ENCODE assay signal across 10 cellular contexts in the genomic region with DNA sequence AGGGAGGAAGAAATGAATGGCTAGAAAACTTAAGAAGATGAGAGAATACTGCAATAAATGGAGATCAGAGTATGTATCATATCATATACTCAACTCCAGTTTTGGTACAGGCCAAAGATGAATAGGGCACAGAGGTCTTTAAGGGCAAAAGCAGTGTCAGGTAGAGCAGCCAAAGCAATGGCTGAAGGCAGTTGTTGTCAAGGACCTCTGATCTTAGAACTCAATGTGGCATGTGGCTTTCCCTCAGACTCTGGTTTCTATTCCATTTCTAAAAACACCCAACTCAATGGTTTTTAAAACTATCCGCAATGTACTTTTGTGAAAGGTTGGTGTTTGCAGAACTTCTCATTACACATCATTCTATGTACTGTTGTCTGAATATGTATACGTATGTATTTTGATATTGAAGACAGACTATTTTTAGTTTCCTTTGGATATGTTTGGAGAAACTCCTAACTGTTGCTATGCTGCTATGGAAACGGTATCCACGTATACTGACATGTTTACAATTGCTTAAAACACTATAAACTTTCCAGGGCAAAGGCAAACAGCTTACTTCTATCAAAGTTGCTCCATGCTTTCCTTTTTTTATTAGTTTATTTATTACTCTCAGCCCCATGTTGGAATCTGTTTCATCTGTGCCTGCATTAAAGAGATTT. TPM values are rescaled to one million over a fixed set of nuclear protein-coding genes. Genes with fewer than 3 reads are reported as not detected.
DNase-seq lines count a peak whose midpoint lies in the region; ATAC-seq lines count a peak whose summit lies in the region.
"Had no signal": no experiment of that assay in that cellular context is flagged by ENCODE, and none has a peak within 500 bp of the region (broad histone marks: within the 10 kb centered on the region; RNA-seq: fewer than 3 reads in every experiment).

No MANE protein-coding gene starts in this region.

- CTCF ChIA-PET in activated CD4-positive, alpha-beta memory T cell treated with anti-CD3 and anti-CD28 coated beads, Interleukin-2, amount 10 ng/mL, durations not matched to agents 7 days and 5 days (lab: Charles Lee): interaction anchor here (1.3 kb wide), 1 partner anchor 124 kb away, joined by 3 read pairs; no protein-coding TSS in a partner anchor

- peaks cover 4% of the 10 kb centered on the region for H3K9me3 Mint-ChIP-seq in activated CD4-positive, alpha-beta memory T cell treated with anti-CD3 and anti-CD28 coated beads, Interleukin-2, amount 10 ng/mL, durations not matched to agents 7 days and 5 days
- no peaks in the 10 kb centered on the region for H3K9me3 Mint-ChIP-seq in stimulated activated memory B cell treated with anti-CD40 and anti-IgM and Interleukin-4, amounts not matched to agents 10 μg/mL and 1 μg/mL and 100 μg/mL, for 72 hours

- DNase-seq in NCI-H2029 (lab: John Stamatoyannopoulos, UW): peak; percentile 13
- no peak for DNase-seq in NCI-H2029 treated with DMSO at 0.1 percent for 48 hours (lab: John Stamatoyannopoulos, UW)
- DNase-seq in activated CD4-positive, alpha-beta memory T cell treated with anti-CD3 and anti-CD28 coated beads, Interleukin-2, amount 10 ng/mL, durations not matched to agents 7 days and 5 days: no peak
- peak; percentile 49 for DNase-seq in fibroblast of the conjunctiva (ENCODE audit: low read depth)
- DNase-seq in NCI-H1417 treated with DMSO at 0.1 percent for 48 hours (lab: John Stamatoyannopoulos, UW): no peak
- DNase-seq: ACHN; activated naive CD8-positive, alpha-beta T cell treated with anti-CD3 and anti-CD28 coated beads, Interleukin-2, amount 10 ng/mL, durations not matched to agents 7 days and 5 days had no signal

- H3K36me3 Mint-ChIP-seq in activated CD4-positive, alpha-beta memory T cell treated with anti-CD3 and anti-CD28 coated beads, Interleukin-2, amount 10 ng/mL, durations not matched to agents 7 days and 5 days (ENCODE audit: low read depth): peaks cover 8% of the 10 kb centered on the region
- H3K36me3 Mint-ChIP-seq in stimulated activated memory B cell treated with anti-CD40 and anti-IgM and Interleukin-4, amounts not matched to agents 10 μg/mL and 1 μg/mL and 100 μg/mL, for 72 hours: no peaks in the 10 kb centered on the region

- peak overlapping the region; percentile 4 for H3K27ac Mint-ChIP-seq in activated CD4-positive, alpha-beta memory T cell treated with anti-CD3 and anti-CD28 coated beads, Interleukin-2, amount 10 ng/mL, durations not matched to agents 7 days and 5 days
- H3K27ac Mint-ChIP-seq in stimulated activated memory B cell treated with anti-CD40 and anti-IgM and Interleukin-4, amounts not matched to agents 10 μg/mL and 1 μg/mL and 100 μg/mL, for 72 hours: peak overlapping the region; percentile 1
- H3K27ac Mint-ChIP-seq: activated naive CD8-positive, alpha-beta T cell treated with anti-CD3 and anti-CD28 coated beads, Interleukin-2, amount 10 ng/mL, durations not matched to agents 7 days and 5 days had no signal

- POLR2A ChIA-PET in activated CD4-positive, alpha-beta memory T cell treated with anti-CD3 and anti-CD28 coated beads, Interleukin-2, amount 10 ng/mL, durations not matched to agents 7 days and 5 days (lab: Charles Lee): interaction anchor here (1.6 to 4.1 kb wide), 4 partner anchors 10 to 321 kb away, joined by 4 to 28 read pairs (median 22); a partner anchor contains a TSS

- ATAC-seq in stimulated activated memory B cell treated with anti-CD40 and anti-IgM and Interleukin-4, amounts not matched to agents 10 μg/mL and 1 μg/mL and 100 μg/mL, for 72 hours: no peak
- ATAC-seq in GM18511 (IDR thresholded peaks at IDR 0.05; ENCODE audit: unreplicated experiment) (no peak), GM18870 (IDR thresholded peaks at IDR 0.05; ENCODE audit: unreplicated experiment) (no peak)

- H3K4me1 Mint-ChIP-seq in activated CD4-positive, alpha-beta memory T cell treated with anti-CD3 and anti-CD28 coated beads, Interleukin-2, amount 10 ng/mL, durations not matched to agents 7 days and 5 days: peaks cover 60% of the 10 kb centered on the region
- peaks cover 52% of the 10 kb centered on the region for H3K4me1 Mint-ChIP-seq in stimulated activated memory B cell treated with anti-CD40 and anti-IgM and Interleukin-4, amounts not matched to agents 10 μg/mL and 1 μg/mL and 100 μg/mL, for 72 hours

- H3K4me3 Mint-ChIP-seq in activated CD4-positive, alpha-beta memory T cell treated with anti-CD3 and anti-CD28 coated beads, Interleukin-2, amount 10 ng/mL, durations not matched to agents 7 days and 5 days: no peak overlapping the region
- no peak overlapping the region for H3K4me3 Mint-ChIP-seq in stimulated activated memory B cell treated with anti-CD40 and anti-IgM and Interleukin-4, amounts not matched to agents 10 μg/mL and 1 μg/mL and 100 μg/mL, for 72 hours
- H3K4me3 Mint-ChIP-seq: activated naive CD8-positive, alpha-beta T cell treated with anti-CD3 and anti-CD28 coated beads, Interleukin-2, amount 10 ng/mL, durations not matched to agents 7 days and 5 days had no signal

- H3K27me3 Mint-ChIP-seq in activated CD4-positive, alpha-beta memory T cell treated with anti-CD3 and anti-CD28 coated beads, Interleukin-2, amount 10 ng/mL, durations not matched to agents 7 days and 5 days: no peaks in the 10 kb centered on the region
- no peaks in the 10 kb centered on the region for H3K27me3 Mint-ChIP-seq in stimulated activated memory B cell treated with anti-CD40 and anti-IgM and Interleukin-4, amounts not matched to agents 10 μg/mL and 1 μg/mL and 100 μg/mL, for 72 hours
- H3K27me3 Mint-ChIP-seq: activated naive CD8-positive, alpha-beta T cell treated with anti-CD3 and anti-CD28 coated beads, Interleukin-2, amount 10 ng/mL, durations not matched to agents 7 days and 5 days had no signal

RNA-seq across cellular contexts. Expression of a gene that starts 58.1 kb away (rescaled TPM):
- total RNA-seq in activated CD4-positive, alpha-beta memory T cell treated with anti-CD3 and anti-CD28 coated beads, Interleukin-2, amount 10 ng/mL, durations not matched to agents 7 days and 5 days: 10 to 100 TPM; 44.9 to 45.0 TPM

Comparison
In these comparisons a context has a peak if more than half of its experiments do, and no peak if none do; other contexts are left out.
1. DNase-seq: peak in NCI-H2029 (single experiment) and fibroblast of the conjunctiva (single experiment); none in NCI-H2029 treated with DMSO at 0.1 percent for 48 hours (single experiment), activated CD4-positive, alpha-beta memory T cell treated with anti-CD3 and anti-CD28 coated beads, Interleukin-2, amount 10 ng/mL, durations not matched to agents 7 days and 5 days (single experiment) and NCI-H1417 treated with DMSO at 0.1 percent for 48 hours (single experiment).